ENCODE assay signal across 14 cellular contexts in the genomic region with DNA sequence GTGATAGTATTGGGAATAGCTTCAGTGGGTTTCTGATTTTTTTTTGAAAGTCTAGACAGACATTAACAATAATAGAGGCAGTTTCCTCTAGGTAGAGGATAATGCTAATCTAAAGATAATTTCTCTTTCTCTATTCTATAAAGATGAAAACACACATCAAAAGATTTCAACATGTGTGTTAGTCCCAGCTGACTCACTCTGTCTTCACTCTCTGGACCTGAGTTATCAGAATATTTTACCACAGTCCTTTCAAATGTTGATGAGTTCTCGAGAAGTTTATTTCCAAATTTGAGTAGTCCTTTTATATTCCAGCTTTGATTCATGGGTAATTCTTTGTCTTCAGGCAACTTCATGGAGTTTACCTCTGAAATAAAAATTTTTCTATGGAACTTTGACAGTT. TPM values are rescaled to one million over a fixed set of nuclear protein-coding genes. Genes with fewer than 3 reads are reported as not detected.
DNase-seq lines count a peak whose midpoint lies in the region; ATAC-seq, FAIRE-seq and TF ChIP-seq lines count a peak whose summit lies in the region.
"Had no signal": no experiment of that assay in that cellular context is flagged by ENCODE, and none has a peak within 500 bp of the region (broad histone marks: within the 10 kb centered on the region; RNA-seq: fewer than 3 reads in every experiment).

No MANE protein-coding gene starts in this region.

- peaks cover 20% of the 10 kb centered on the region for H4K20me1 ChIP-seq in IMR-90 (ENCODE audit: insufficient read depth, low read length)

- TF ChIP-seq POLR2A in IMR-90 (IDR thresholded peaks at IDR 0.05; ENCODE audit: low read depth, low read length), result no peak

- H2AK5ac ChIP-seq in IMR-90 (ENCODE audit: low read depth, low read length), result no peak overlapping the region
- no peak overlapping the region for H2AK5ac ChIP-seq in mesenchymal stem cell (ENCODE audit: low read length, severe bottlenecking)

- no peak overlapping the region for H2BK12ac ChIP-seq in mesenchymal stem cell (ENCODE audit: low read length in 2 of 2)

- H3K4me1 Mint-ChIP-seq in Caco-2 (ENCODE audit: low read depth, unreplicated experiment), result peaks cover 40% of the 10 kb centered on the region

- H3K4me1 ChIP-seq in Caco-2, result peaks cover 28% of the 10 kb centered on the region
- H3K4me1 ChIP-seq in IMR-90 (ENCODE audit: control insufficient read depth, insufficient read depth, low read length), result peaks cover 3% of the 10 kb centered on the region
- peaks cover 2% of the 10 kb centered on the region for H3K4me1 ChIP-seq in mesenchymal stem cell (ENCODE audit: control insufficient read depth, insufficient read depth, low read depth, low read length)

- no peaks in the 10 kb centered on the region for H3K27me3 Mint-ChIP-seq in Caco-2 (ENCODE audit: insufficient read depth, unreplicated experiment)
- H3K27me3 Mint-ChIP-seq: activated CD8-positive, alpha-beta memory T cell treated with anti-CD3 and anti-CD28 coated beads, Interleukin-2, amount 10 ng/mL, durations not matched to agents 7 days and 5 days had no signal

- no peak overlapping the region for H2AK9ac ChIP-seq in IMR-90 (replicated peaks; ENCODE audit: low read depth, low read length, poor library complexity)

- TF ChIP-seq CTCF in Caco-2 (IDR thresholded peaks at IDR 0.05; ENCODE audit: insufficient read depth in 1 of 2, low read depth in 1 of 2, low read length in 1 of 2, severe bottlenecking in 1 of 2, unreplicated experiment in 1 of 2) (no peak), IMR-90 (conservative IDR thresholded peaks at IDR 0.05; ENCODE audit: low read depth, low read length) (no peak)

- no peak overlapping the region for H3K14ac ChIP-seq in IMR-90 (replicated peaks; ENCODE audit: low read depth, low read length)
- H3K14ac ChIP-seq in mesenchymal stem cell (ENCODE audit: low read length in 2 of 2), result no peak overlapping the region

- peaks cover 45% of the 10 kb centered on the region for H3K36me3 Mint-ChIP-seq in Caco-2 (ENCODE audit: insufficient read depth, unreplicated experiment)

- no peak overlapping the region for H2BK15ac ChIP-seq in IMR-90 (ENCODE audit: low read depth, low read length)
- H2BK15ac ChIP-seq in mesenchymal stem cell (ENCODE audit: low read depth, poor library complexity, severe bottlenecking), result no peak overlapping the region

- H3K18ac ChIP-seq in IMR-90 (ENCODE audit: low read depth, low read length) (no peak overlapping the region), mesenchymal stem cell (ENCODE audit: low read depth in 1 of 2, low read length in 2 of 2) (no peak overlapping the region)

- peak overlapping the region; percentile 15 for H3K27ac Mint-ChIP-seq in Caco-2 (ENCODE audit: unreplicated experiment)

- H3K36me3 ChIP-seq in Caco-2 (ENCODE audit: control insufficient read depth, insufficient read depth, low read length) (peaks cover 9% of the 10 kb centered on the region), IMR-90 (ENCODE audit: control insufficient read depth, insufficient read depth, low read length) (peaks cover 15% of the 10 kb centered on the region), mesenchymal stem cell (ENCODE audit: control insufficient read depth in 1 of 2, insufficient read depth in 2 of 2, low read depth in 1 of 2, low read length in 2 of 2) (peaks cover 3 to 42% of the 10 kb centered on the region in 2 experiments)

- H4K91ac ChIP-seq in IMR-90 (ENCODE audit: insufficient read depth, low read depth, low read length), result no peak overlapping the region
- no peak overlapping the region for H4K91ac ChIP-seq in mesenchymal stem cell (ENCODE audit: low read length)

- in situ Hi-C loops in IMR-90 (cut with MboI; ENCODE audit: low sequenced_read_pairs), result loop anchor here (10.0 kb wide), 2 partner anchors 364 to 486 kb away; no protein-coding TSS in a partner anchor

- DNase-seq in Caco-2, result no peak
- DNase-seq in IMR-90, result peak; percentile 61
- peak; percentile 37 for DNase-seq in astrocyte of the hippocampus (ENCODE audit: low read depth, low spot score)
- DNase-seq in mesenchymal stem cell, result peak; percentile 43
- no peak for DNase-seq in HTR-8/SVneo (ENCODE audit: insufficient read length, low spot score)
- DNase-seq in H4 (ENCODE audit: low spot score), result no peak
- no peak for DNase-seq in NCI-H526 treated with DMSO at 0.1 percent for 48 hours (lab: John Stamatoyannopoulos, UW)
- DNase-seq: activated CD8-positive, alpha-beta memory T cell treated with anti-CD3 and anti-CD28 coated beads, Interleukin-2, amount 10 ng/mL, durations not matched to agents 7 days and 5 days; body of pancreas; NCI-H1105; NCI-H510A treated with DMSO at 0.1 percent for 48 hours; thyroid gland had no signal

- H3K79me1 ChIP-seq in IMR-90 (ENCODE audit: low read depth in 1 of 2, low read length in 2 of 2) (peaks cover 38 to 70% of the 10 kb centered on the region in 2 experiments), mesenchymal stem cell (replicated peaks; ENCODE audit: low read length, poor library complexity, severe bottlenecking) (peaks cover 19% of the 10 kb centered on the region)

- no peak overlapping the region for H2BK120ac ChIP-seq in IMR-90 (ENCODE audit: low read depth, low read length)
- H2BK120ac ChIP-seq in mesenchymal stem cell (ENCODE audit: low read depth, low read length), result no peak overlapping the region

- TF ChIP-seq RAD21 in IMR-90 (IDR thresholded peaks at IDR 0.05; ENCODE audit: low read length), result no peak

- H3K4me2 ChIP-seq in IMR-90 (ENCODE audit: low read depth, low read length) (no peak overlapping the region), mesenchymal stem cell (ENCODE audit: low read length, poor library complexity, severe bottlenecking) (no peak overlapping the region)

- H3K4me3 ChIP-seq in Caco-2 (ENCODE audit: low read depth, low read length) (no peak overlapping the region), IMR-90 (ENCODE audit: insufficient read depth, low read depth, low read length) (no peak overlapping the region), mesenchymal stem cell (ENCODE audit: insufficient read depth in 1 of 2, low read depth in 1 of 2, low read length in 2 of 2) (no peak overlapping the region)
- H3K4me3 ChIP-seq: body of pancreas, thyroid gland had no signal

- H3K9me1 ChIP-seq in IMR-90 (ENCODE audit: insufficient read depth, low read length), result 0 out of 2 replicates have a peak, but pooled peaks cover 5% of the 10 kb centered on the region

- no peak overlapping the region for H2BK20ac ChIP-seq in IMR-90 (ENCODE audit: low read depth, low read length)

- H2AFZ ChIP-seq in IMR-90 (replicated peaks; ENCODE audit: low read length, poor library complexity) (no peak overlapping the region), mesenchymal stem cell (ENCODE audit: low read depth, low read length) (no peak overlapping the region)

- no peaks in the 10 kb centered on the region for H3K9me3 ChIP-seq in Caco-2
- H3K9me3 ChIP-seq in IMR-90 (ENCODE audit: control insufficient read depth, insufficient read depth, low read length), result no peaks in the 10 kb centered on the region
- no peaks in the 10 kb centered on the region for H3K9me3 ChIP-seq in mesenchymal stem cell (ENCODE audit: control insufficient read depth, low read length)
- H3K9me3 ChIP-seq: body of pancreas, thyroid gland had no signal

- no peaks in the 10 kb centered on the region for H3K9me3 Mint-ChIP-seq in Caco-2 (ENCODE audit: unreplicated experiment)

- no peak overlapping the region for H3K27ac ChIP-seq in IMR-90 (ENCODE audit: insufficient read depth, low read length)
- H3K27ac ChIP-seq in mesenchymal stem cell (ENCODE audit: low read length, poor library complexity, severe bottlenecking), result peak overlapping the region; percentile 64
- H3K27ac ChIP-seq: body of pancreas, RWPE1, thyroid gland had no signal

- no peak overlapping the region for H3K56ac ChIP-seq in IMR-90 (ENCODE audit: extremely low read depth, insufficient read depth, low read length)

- H2BK5ac ChIP-seq in IMR-90 (ENCODE audit: low read depth, low read length, poor library complexity, severe bottlenecking), result peak overlapping the region; percentile 23
- H2BK5ac ChIP-seq in mesenchymal stem cell (ENCODE audit: low read depth, low read length, poor library complexity, severe bottlenecking), result no peak overlapping the region

- POLR2A ChIA-PET in Caco-2 (lab: Charles Lee) (interaction anchor here (1.3 kb wide), 1 partner anchor 18 kb away, joined by 5 read pairs; a partner anchor contains a TSS), IMR-90 (lab: Charles Lee; ENCODE audit: unreplicated experiment) (no interaction called here)

- H3K9ac ChIP-seq in IMR-90 (ENCODE audit: low read depth, low read length) (no peak overlapping the region), mesenchymal stem cell (ENCODE audit: low read length) (peak overlapping the region; percentile 13)

- FAIRE-seq in HTR-8/SVneo (lab: Jason Lieb, UNC), result no peak

- H3K23ac ChIP-seq in IMR-90 (ENCODE audit: low read depth, low read length) (no peak overlapping the region), mesenchymal stem cell (ENCODE audit: low read length in 2 of 2) (no peak overlapping the region)

- dilution Hi-C loops in IMR-90 (cut with HindIII; ENCODE audit: low sequenced_read_pairs, unreplicated experiment), result no loop called here

- no peak overlapping the region for H3K4me3 Mint-ChIP-seq in Caco-2 (ENCODE audit: unreplicated experiment)
- H3K4me3 Mint-ChIP-seq: activated CD8-positive, alpha-beta memory T cell treated with anti-CD3 and anti-CD28 coated beads, Interleukin-2, amount 10 ng/mL, durations not matched to agents 7 days and 5 days had no signal

- WGBS in IMR-90 (ENCODE audit: extremely low coverage in 2 of 2, insufficient read length in 1 of 2), 2 experiments, result no CpG with 5 or more reads among the region's 1 CpG
- WGBS in mesenchymal stem cell, result no CpG with 5 or more reads among the region's 1 CpG

- no peak overlapping the region for H4K8ac ChIP-seq in IMR-90 (ENCODE audit: low read depth in 2 of 2, low read length in 2 of 2)
- H4K8ac ChIP-seq in mesenchymal stem cell (ENCODE audit: low read length), result no peak overlapping the region

- CTCF ChIA-PET in Caco-2 (lab: Charles Lee), result interaction anchor here (0.6 to 1.2 kb wide), 2 partner anchors 137 to 167 kb away, joined by 3 to 5 read pairs; no protein-coding TSS in a partner anchor
- CTCF ChIA-PET in IMR-90 (lab: Yijun Ruan, JAX), result interaction anchor here (1.0 to 1.9 kb wide), 2 partner anchors 122 to 170 kb away, joined by 3 to 6 read pairs; no protein-coding TSS in a partner anchor

- intact Hi-C loops in Caco-2 (cut with micrococcal nuclease; ENCODE audit: unreplicated experiment) (loop anchor here (10.0 kb wide), 1 partner anchor 244 kb away; no protein-coding TSS in a partner anchor), IMR-90 (cut with micrococcal nuclease) (no loop called here)

- ATAC-seq in IMR-90 (ENCODE audit: low read depth), result peak; percentile 48
- ATAC-seq in GM21786 (IDR thresholded peaks at IDR 0.05; ENCODE audit: unreplicated experiment), result no peak
- ATAC-seq: activated CD8-positive, alpha-beta memory T cell treated with anti-CD3 and anti-CD28 coated beads, Interleukin-2, amount 10 ng/mL, durations not matched to agents 7 days and 5 days; body of pancreas had no signal

- H3K27me3 ChIP-seq in Caco-2 (replicated peaks; ENCODE audit: control insufficient read depth, insufficient read depth, low read length), result no peaks in the 10 kb centered on the region
- no peaks in the 10 kb centered on the region for H3K27me3 ChIP-seq in IMR-90 (ENCODE audit: control insufficient read depth, insufficient read depth, low read length)
- H3K27me3 ChIP-seq in mesenchymal stem cell (ENCODE audit: control insufficient read depth in 1 of 2, insufficient read depth in 1 of 2, low read length in 2 of 2), result no peaks in the 10 kb centered on the region
- H3K27me3 ChIP-seq: body of pancreas, thyroid gland had no signal

- H3K4ac ChIP-seq in IMR-90 (ENCODE audit: low read depth, low read length), result no peak overlapping the region
- H3K4ac ChIP-seq in mesenchymal stem cell (ENCODE audit: low read depth in 1 of 2, low read length in 2 of 2), result no peak overlapping the region

- BruUV-seq in Caco-2 (replicated peaks; lab: Mats Ljungman, UMichigan) (no TSS peak), IMR-90 (replicated peaks; lab: Mats Ljungman, UMichigan) (no TSS peak)

- no peak overlapping the region for H4K5ac ChIP-seq in IMR-90 (ENCODE audit: low read depth, low read length)

RNA-seq across cellular contexts. Expression of a gene that starts 17.1 kb away (rescaled TPM):
- total RNA-seq in Caco-2 (2022) (102 and 112 TPM in 2 replicates), IMR-90 (2012; rRNA removed) (8.4 and 9.2 TPM in 2 replicates)
- polyA plus RNA-seq in IMR-90 (2012; rRNA removed), result 7.8 and 9.9 TPM in 2 replicates
- polyA plus RNA-seq in IMR-90 (2012; cell fraction: cytosol; rRNA removed), result 3.4 and 3.9 TPM in 2 replicates
- polyA plus RNA-seq in IMR-90 (2012; cell fraction: nucleus; rRNA removed; ENCODE audit: low replicate concordance), result 5.4 and 21.8 TPM in 2 replicates
- polyA plus RNA-seq in mesenchymal stem cell (2013, experiment 1 of 2), result 26.4 TPM
- polyA plus RNA-seq in mesenchymal stem cell (2013, experiment 2 of 2), result 25.9 TPM
- 10.8 and 13.5 TPM in 2 replicates for total RNA-seq in H4 (2014; rRNA removed; shearing (Covaris generic))

RNA-seq across cellular contexts. Expression of a gene that starts 17.4 kb away (rescaled TPM):
- total RNA-seq in Caco-2 (2022), result 59.2 and 62.3 TPM in 2 replicates
- 16.9 and 17.6 TPM in 2 replicates for total RNA-seq in IMR-90 (2012; rRNA removed)
- polyA plus RNA-seq in IMR-90 (2012; rRNA removed), result 12.5 and 13.4 TPM in 2 replicates
- 4.6 and 6.4 TPM in 2 replicates for polyA plus RNA-seq in IMR-90 (2012; cell fraction: cytosol; rRNA removed)
- 10.3 and 11.0 TPM in 2 replicates for polyA plus RNA-seq in IMR-90 (2012; cell fraction: nucleus; rRNA removed; ENCODE audit: low replicate concordance)
- 7.0 TPM for polyA plus RNA-seq in mesenchymal stem cell (2013, experiment 1 of 2)
- 6.9 TPM for polyA plus RNA-seq in mesenchymal stem cell (2013, experiment 2 of 2)
- 24.7 and 25.7 TPM in 2 replicates for total RNA-seq in H4 (2014; rRNA removed; shearing (Covaris generic))

Comparison
In these comparisons a context has a peak if more than half of its experiments do, and no peak if none do; other contexts are left out.
1. DNase-seq: peak in IMR-90 (single experiment), astrocyte of the hippocampus (single experiment) and mesenchymal stem cell (single experiment); none in Caco-2 (0 of 2), HTR-8/SVneo (single experiment), H4 (single experiment) and NCI-H526 treated with DMSO at 0.1 percent for 48 hours (single experiment).